23 cellular contexts compared by ENCODE assay signal in genomic region chr9:4501147-4501507, GRCh38. TPM values are rescaled to one million over a fixed set of nuclear protein-coding genes. Genes with fewer than 3 reads are reported as not detected.
DNase-seq lines count a peak whose midpoint lies in the region; ATAC-seq, FAIRE-seq and TF ChIP-seq lines count a peak whose summit lies in the region.
"Had no signal": no experiment of that assay in that cellular context is flagged by ENCODE, and none has a peak within 500 bp of the region (broad histone marks: within the 10 kb centered on the region; RNA-seq: fewer than 3 reads in every experiment).

No MANE protein-coding gene starts in this region.

- no peak overlapping the region for H3K4ac ChIP-seq in mesendoderm (ENCODE audit: low read depth, low read length)

- no TSS peak for BruUV-seq in HepG2 (replicated peaks; lab: Mats Ljungman, UMichigan)

- H3K4me1 Mint-ChIP-seq in type B pancreatic cell (ENCODE audit: unreplicated experiment) = peaks cover 10% of the 10 kb centered on the region
- H3K4me1 Mint-ChIP-seq in CD8-positive, alpha-beta T cell (ENCODE audit: low read depth) = no peaks in the 10 kb centered on the region
- no peaks in the 10 kb centered on the region for H3K4me1 Mint-ChIP-seq in natural killer cell
- H3K4me1 Mint-ChIP-seq: B cell; CD8-positive, alpha-beta memory T cell had no signal

- no peak for FAIRE-seq in HepG2 (lab: Jason Lieb, UNC)
- FAIRE-seq: A204.1, G401.6, GM12892, H54 had no signal

- H3K56ac ChIP-seq in mesendoderm (ENCODE audit: low read length) = peak overlapping the region; percentile 58

- H2BK5ac ChIP-seq in mesendoderm (ENCODE audit: low read length) = no peak overlapping the region

- H2AK5ac ChIP-seq in mesendoderm (ENCODE audit: low read length) = no peak overlapping the region

- H3K79me1 ChIP-seq in mesendoderm (ENCODE audit: low read length) = no peaks in the 10 kb centered on the region

- H3K27me3 Mint-ChIP-seq in type B pancreatic cell = no peaks in the 10 kb centered on the region
- H3K27me3 Mint-ChIP-seq in CD8-positive, alpha-beta T cell (ENCODE audit: low read depth) = peaks cover 9% of the 10 kb centered on the region
- H3K27me3 Mint-ChIP-seq in natural killer cell (ENCODE audit: low read depth in 2 of 2) = peaks cover 16 to 27% of the 10 kb centered on the region in 2 donors

- TF ChIP-seq EP300 in HepG2 (IDR thresholded peaks at IDR 0.05; ENCODE audit: low read depth in 2 of 2, low read length in 2 of 2) = no peak
- TF ChIP-seq EP300 in HepG2 (CRISPR knock-in tag; IDR thresholded peaks at IDR 0.05; ENCODE audit: borderline replicate concordance) = no peak

- H2AFZ ChIP-seq in HepG2 (ENCODE audit: low read length) = no peak overlapping the region

- TF ChIP-seq CTCF in liver (IDR thresholded peaks at IDR 0.05; ENCODE audit: low read depth, low read length, missing input control) (no peak), HepG2 (CRISPR knock-in tag; IDR thresholded peaks at IDR 0.05) (no peak), type B pancreatic cell (conservative IDR thresholded peaks at IDR 0.05) (no peak), natural killer cell (IDR thresholded peaks at IDR 0.05) (no peak)
- TF ChIP-seq CTCF in CD8-positive, alpha-beta T cell (IDR thresholded peaks at IDR 0.05) = no peak

- in situ Hi-C loops in HepG2 (cut with HindIII; ENCODE audit: extremely low pct_ligation_motif_present, low pct_unique_long_range_greater_than_20kb) = no loop called here

- H3K27ac ChIP-seq in liver (ENCODE audit: low read depth in 1 of 2, low read length in 2 of 2) = peak overlapping the region; percentile 60 to 64
- H3K27ac ChIP-seq in HepG2 (ENCODE audit: extremely low read length, insufficient read depth, low read length) = no peak overlapping the region
- no peak overlapping the region for H3K27ac ChIP-seq in mesendoderm (ENCODE audit: low read depth, low read length)
- no peak overlapping the region for H3K27ac ChIP-seq in CD8-positive, alpha-beta T cell (ENCODE audit: low read depth, low read length)
- H3K27ac ChIP-seq: 22Rv1, BLaER1, C4-2B had no signal

- H3K4me3 ChIP-seq in liver (ENCODE audit: low read depth in 1 of 3, low read length in 3 of 3) (no peak overlapping the region), HepG2 (replicated peaks in 1 of 3; ENCODE audit: insufficient read depth in 1 of 3, low read depth in 2 of 3, low read length in 3 of 3) (no peak overlapping the region), mesendoderm (ENCODE audit: low read length) (no peak overlapping the region)
- H3K4me3 ChIP-seq in CD8-positive, alpha-beta T cell (ENCODE audit: low read depth, low read length) = no peak overlapping the region
- H3K4me3 ChIP-seq: BLaER1, HAP-1 had no signal

- H3K9me3 ChIP-seq in liver (ENCODE audit: control insufficient read depth in 4 of 4, low read length in 3 of 4) (no peaks in the 10 kb centered on the region), HepG2 (ENCODE audit: low read length) (no peaks in the 10 kb centered on the region)
- H3K9me3 ChIP-seq in CD8-positive, alpha-beta T cell (ENCODE audit: low read length) = no peaks in the 10 kb centered on the region
- H3K9me3 ChIP-seq: BLaER1, HAP-1 had no signal

- no peak overlapping the region for H3K18ac ChIP-seq in mesendoderm (ENCODE audit: low read length)

- H3K9me3 Mint-ChIP-seq in type B pancreatic cell = no peaks in the 10 kb centered on the region
- H3K9me3 Mint-ChIP-seq in CD8-positive, alpha-beta T cell = no peaks in the 10 kb centered on the region
- H3K9me3 Mint-ChIP-seq in natural killer cell = no peaks in the 10 kb centered on the region
- H3K9me3 Mint-ChIP-seq: CD4-positive, CD25-positive, alpha-beta regulatory T cell; CD8-positive, alpha-beta memory T cell; HFFc6 had no signal

- ATAC-seq in HepG2 = no peak
- peak; percentile 47 for ATAC-seq in left lobe of liver
- no peak for ATAC-seq in CD8-positive, alpha-beta T cell
- no peak for ATAC-seq in natural killer cell

- TF ChIP-seq RAD21 in liver (IDR thresholded peaks at IDR 0.05) (peak in 1 of 2 donors; percentile 3), HepG2 (CRISPR knock-in tag; IDR thresholded peaks at IDR 0.05) (no peak)

- POLR2A ChIA-PET in HepG2 (lab: Yijun Ruan, JAX) = no interaction called here
- POLR2A ChIA-PET in CD8-positive, alpha-beta T cell (lab: Charles Lee) = no interaction called here

- no peaks in the 10 kb centered on the region for H3K36me3 Mint-ChIP-seq in type B pancreatic cell
- no peaks in the 10 kb centered on the region for H3K36me3 Mint-ChIP-seq in CD8-positive, alpha-beta T cell
- no peaks in the 10 kb centered on the region for H3K36me3 Mint-ChIP-seq in natural killer cell
- H3K36me3 Mint-ChIP-seq: CD4-positive, CD25-positive, alpha-beta regulatory T cell; CD8-positive, alpha-beta memory T cell had no signal

- no peak overlapping the region for H4K5ac ChIP-seq in mesendoderm (ENCODE audit: low read length)

- DNase-seq in HepG2 (ENCODE audit: low spot score) (no peak), left lobe of liver (ENCODE audit: low spot score) (no peak), mesendoderm (no peak), type B pancreatic cell (ENCODE audit: extremely low spot score, unreplicated experiment) (no peak), natural killer cell (no peak), NCI-H524 treated with DMSO at 0.1 percent for 48 hours (lab: John Stamatoyannopoulos, UW) (no peak)
- no peak for DNase-seq in CD8-positive, alpha-beta T cell
- DNase-seq: CD8-positive, alpha-beta memory T cell; DMS153; DND-41; GOT3; HFFc6 had no signal

- peak overlapping the region; percentile 8 for H3K27ac Mint-ChIP-seq in type B pancreatic cell
- H3K27ac Mint-ChIP-seq in CD8-positive, alpha-beta T cell = no peak overlapping the region
- no peak overlapping the region for H3K27ac Mint-ChIP-seq in natural killer cell
- H3K27ac Mint-ChIP-seq: B cell, HFFc6 had no signal

- H3K4me3 Mint-ChIP-seq in type B pancreatic cell (no peak overlapping the region), natural killer cell (no peak overlapping the region)
- no peak overlapping the region for H3K4me3 Mint-ChIP-seq in CD8-positive, alpha-beta T cell
- H3K4me3 Mint-ChIP-seq: B cell; CD4-positive, CD25-positive, alpha-beta regulatory T cell; CD8-positive, alpha-beta memory T cell; HFFc6 had no signal

- H2BK15ac ChIP-seq in mesendoderm (replicated peaks; ENCODE audit: low read depth) = no peak overlapping the region

- H3K27me3 ChIP-seq in liver (ENCODE audit: control insufficient read depth in 4 of 4, insufficient read depth in 4 of 4, low read length in 3 of 4) (no peaks in the 10 kb centered on the region), HepG2 (ENCODE audit: control insufficient read depth in 1 of 2, insufficient read depth in 2 of 2, low read length in 2 of 2) (no peaks in the 10 kb centered on the region; a peak in 1 of 5 replicates), mesendoderm (ENCODE audit: insufficient read depth, low read length, poor library complexity) (no peaks in the 10 kb centered on the region)
- no peaks in the 10 kb centered on the region for H3K27me3 ChIP-seq in CD8-positive, alpha-beta T cell (ENCODE audit: insufficient read depth, low read length)
- H3K27me3 ChIP-seq: BLaER1 had no signal

- 54% methylated on average over 5 of the region's 5 CpGs for WGBS in liver
- 36% methylated on average over 5 of the region's 5 CpGs for WGBS in HepG2 (ENCODE audit: low lambda C conversion rate)
- no CpG with 5 or more reads among the region's 5 CpGs for WGBS in mesendoderm (ENCODE audit: extremely low coverage, insufficient coverage, low lambda C conversion rate)

- no peak overlapping the region for H2BK120ac ChIP-seq in mesendoderm (ENCODE audit: low read depth, low read length)

- no peak for TF ChIP-seq POLR2A in HepG2 (IDR thresholded peaks at IDR 0.05; ENCODE audit: insufficient read depth in 1 of 2, low read depth in 2 of 2, low read length in 2 of 2)

- H3K79me2 ChIP-seq in HepG2 (ENCODE audit: insufficient read depth, low read length) = no peaks in the 10 kb centered on the region
- H3K79me2 ChIP-seq in mesendoderm (ENCODE audit: control insufficient read depth, insufficient read depth, low read length) = no peaks in the 10 kb centered on the region

- H3K4me1 ChIP-seq in liver (ENCODE audit: control insufficient read depth in 4 of 4, insufficient read depth in 4 of 4, low read length in 3 of 4) = peaks cover 10 to 52% (median 48%) of the 10 kb centered on the region in 4 donors
- no peaks in the 10 kb centered on the region for H3K4me1 ChIP-seq in HepG2 (ENCODE audit: insufficient read depth, low read length)
- peaks cover 10% of the 10 kb centered on the region for H3K4me1 ChIP-seq in mesendoderm (ENCODE audit: control insufficient read depth, low read depth, low read length)
- H3K4me1 ChIP-seq in CD8-positive, alpha-beta T cell (ENCODE audit: insufficient read depth, low read length) = no peaks in the 10 kb centered on the region
- H3K4me1 ChIP-seq: BLaER1 had no signal

- H3K4me2 ChIP-seq in HepG2 (ENCODE audit: low read depth, low read length) (no peak overlapping the region), mesendoderm (ENCODE audit: low read length) (no peak overlapping the region)
- H3K4me2 ChIP-seq: BLaER1 had no signal

- H4K8ac ChIP-seq in mesendoderm (ENCODE audit: low read depth, low read length) = no peak overlapping the region

- peaks cover 0 to 4% (median under 1%) of the 10 kb centered on the region in 4 donors for H3K36me3 ChIP-seq in liver (ENCODE audit: control insufficient read depth in 4 of 4, insufficient read depth in 3 of 4, low read depth in 1 of 4, low read length in 3 of 4)
- H3K36me3 ChIP-seq in HepG2 (replicated peaks in 1 of 2; ENCODE audit: control insufficient read depth in 1 of 2, insufficient read depth in 2 of 2, low read length in 2 of 2) = no peaks in the 10 kb centered on the region
- H3K36me3 ChIP-seq in mesendoderm (ENCODE audit: control insufficient read depth, insufficient read depth, low read length) = no peaks in the 10 kb centered on the region
- no peaks in the 10 kb centered on the region for H3K36me3 ChIP-seq in CD8-positive, alpha-beta T cell (ENCODE audit: insufficient read depth, low read length)
- H3K36me3 ChIP-seq: BLaER1, HAP-1 had no signal

- H3K23ac ChIP-seq in mesendoderm (ENCODE audit: low read length) = no peak overlapping the region

- no peaks in the 10 kb centered on the region for H4K20me1 ChIP-seq in HepG2 (ENCODE audit: insufficient read depth, low read length)
- H4K20me1 ChIP-seq: BLaER1 had no signal

- CTCF ChIA-PET in HepG2 (lab: Yijun Ruan, JAX; ENCODE audit: low intra/inter-chr PET ratio, low total read pairs) = no interaction called here
- CTCF ChIA-PET in CD8-positive, alpha-beta T cell (lab: Charles Lee) = no interaction called here

- peak overlapping the region in 1 of 2 donors; percentile 86 for H3K9ac ChIP-seq in liver (ENCODE audit: low read depth in 1 of 2, low read length in 2 of 2)
- H3K9ac ChIP-seq in HepG2 (ENCODE audit: insufficient read depth, low read depth, low read length) = no peak overlapping the region
- no peak overlapping the region for H3K9ac ChIP-seq in mesendoderm (ENCODE audit: low read length)
- H3K9ac ChIP-seq: BLaER1 had no signal

- intact Hi-C loops in HepG2 (cut with micrococcal nuclease; ENCODE audit: unreplicated experiment) (no loop called here), natural killer cell (cut with micrococcal nuclease) (no loop called here)
- intact Hi-C loops in CD8-positive, alpha-beta T cell (cut with DNase I, micrococcal nuclease) = no loop called here

RNA-seq across cellular contexts. Expression of gene SLC1A1, which starts 10.9 kb away (rescaled TPM):
- 10 to 100 TPM in 1 of 2 donors, under 1 TPM in 1; 0.33 to 86.0 TPM for total RNA-seq in liver
- 10 to 100 TPM; 24.3 to 42.2 TPM for polyA plus RNA-seq in liver
- total RNA-seq in HepG2 (2016; rRNA removed; fragmentation: Illumina TruSeq; extraction: Trizol) = not detected in 2 replicates
- not detected in 2 replicates for total RNA-seq in HepG2 (2016; cell fraction: cytosol; rRNA removed; fragmentation: Illumina TruSeq; extraction: Trizol; ENCODE audit: low read depth)
- total RNA-seq in HepG2 (2016; cell fraction: insoluble cytoplasmic fraction; rRNA removed; fragmentation: Illumina TruSeq; extraction: Trizol) = not detected in 2 replicates
- total RNA-seq in HepG2 (2016; cell fraction: membrane; rRNA removed; fragmentation: Illumina TruSeq; extraction: Trizol) = not detected in 2 replicates
- total RNA-seq in HepG2 (2016; cell fraction: nucleus; rRNA removed; fragmentation: Illumina TruSeq; extraction: Trizol) = not detected in 2 replicates
- polyA plus RNA-seq in HepG2 (2011; rRNA removed) = not detected in 2 replicates
- polyA plus RNA-seq in HepG2 (2011; cell fraction: cytosol; rRNA removed) = not detected in 2 replicates
- not detected in 2 replicates for polyA plus RNA-seq in HepG2 (2011; cell fraction: nucleus; rRNA removed)
- not detected in 2 replicates for polyA plus RNA-seq in HepG2 (2012)
- polyA plus RNA-seq in HepG2 (2016; cell fraction: cytosol; fragmentation: Illumina TruSeq; extraction: Trizol; ENCODE audit: low read depth) = not detected in 2 replicates
- polyA plus RNA-seq in HepG2 (2016; cell fraction: insoluble cytoplasmic fraction; fragmentation: Illumina TruSeq; extraction: Trizol; ENCODE audit: low read depth) = not detected in 2 replicates
- not detected in 2 replicates for polyA plus RNA-seq in HepG2 (2016; cell fraction: membrane; fragmentation: Illumina TruSeq; extraction: Trizol; ENCODE audit: low read depth)
- polyA plus RNA-seq in HepG2 (2016; cell fraction: nucleus; fragmentation: Illumina TruSeq; extraction: Trizol; ENCODE audit: insufficient read depth, low read depth) = not detected in 2 replicates
- 10.5 TPM in 1 of 2 replicates, not detected in the other for polyA minus RNA-seq in HepG2 (2011; rRNA and poly(A)+ RNA removed; ENCODE audit: low replicate concordance)
- not detected in 2 replicates for polyA minus RNA-seq in HepG2 (2011; cell fraction: cytosol; rRNA and poly(A)+ RNA removed)
- not detected in 2 replicates for polyA minus RNA-seq in HepG2 (2011; cell fraction: nucleus; rRNA and poly(A)+ RNA removed)
- total RNA-seq in left lobe of liver = 23.1 TPM
- polyA plus RNA-seq in mesendoderm (2013, experiment 1 of 2) = 7.0 TPM
- polyA plus RNA-seq in mesendoderm (2013, experiment 2 of 2) = 7.3 TPM
- 6.0 and 16.2 TPM in 2 replicates for total RNA-seq in type B pancreatic cell (ENCODE audit: low replicate concordance)
- not detected for total RNA-seq in CD8-positive, alpha-beta T cell
- total RNA-seq in natural killer cell = not detected
- polyA plus RNA-seq: CD8-positive, alpha-beta memory T cell had no signal

Comparison
In these comparisons a context has a peak if more than half of its experiments do, and no peak if none do; other contexts are left out.
1. H3K27ac ChIP-seq: peak in liver (2 of 2); none in HepG2 (single experiment), mesendoderm (single experiment) and CD8-positive, alpha-beta T cell (single experiment).